In genomic region chr6:158803733-158804143, GRCh38 we compare ENCODE assay signal across 8 cellular contexts. TPM values are rescaled to one million over a fixed set of nuclear protein-coding genes. Genes with fewer than 3 reads are reported as not detected.
DNase-seq lines count a peak whose midpoint lies in the region; ATAC-seq, FAIRE-seq and TF ChIP-seq lines count a peak whose summit lies in the region.

No MANE protein-coding gene starts in this region.

- FAIRE-seq in keratinocyte (lab: Jason Lieb, UNC) = peak; percentile 63

- intact Hi-C loops in IMR-90 (cut with micrococcal nuclease) = no loop called here
- intact Hi-C loops in psoas muscle (cut with DNase I) = no loop called here

- no peak overlapping the region for H2BK20ac ChIP-seq in IMR-90 (ENCODE audit: low read depth, low read length)

- no peak overlapping the region for H3K18ac ChIP-seq in IMR-90 (ENCODE audit: low read depth, low read length)

- in situ Hi-C loops in IMR-90 (cut with MboI; ENCODE audit: low sequenced_read_pairs) = no loop called here

- no peak for TF ChIP-seq POLR2A in IMR-90 (IDR thresholded peaks at IDR 0.05; ENCODE audit: low read depth, low read length)

- no peak overlapping the region for H3K9ac ChIP-seq in IMR-90 (ENCODE audit: low read depth, low read length)
- H3K9ac ChIP-seq in keratinocyte (ENCODE audit: control insufficient read depth, extremely low read depth, insufficient read depth, low read length) = peak overlapping the region; percentile 48

- TF ChIP-seq RAD21 in IMR-90 (IDR thresholded peaks at IDR 0.05; ENCODE audit: low read length) = no peak

- H2BK5ac ChIP-seq in IMR-90 (ENCODE audit: low read depth, low read length, poor library complexity, severe bottlenecking) = no peak overlapping the region

- DNase-seq in GF-D8 (lab: John Stamatoyannopoulos, UW) = peak; percentile 56
- DNase-seq in IMR-90 = no peak
- peak; percentile 80 for DNase-seq in activated CD8-positive, alpha-beta T cell treated with anti-CD3 and anti-CD28 coated beads, Interleukin-2, amount 10 ng/mL, durations not matched to agents 7 days and 5 days
- no peak for DNase-seq in keratinocyte (ENCODE audit: low read depth, low spot score)
- DNase-seq in psoas muscle = no peak
- DNase-seq in NCI-H1105 (lab: John Stamatoyannopoulos, UW) = no peak
- no peak for DNase-seq in NCI-H1092 treated with DMSO at 0.1 percent for 48 hours (lab: John Stamatoyannopoulos, UW)

- peak overlapping the region; percentile 83 for H3K27ac Mint-ChIP-seq in activated CD8-positive, alpha-beta T cell treated with anti-CD3 and anti-CD28 coated beads, Interleukin-2, amount 10 ng/mL, durations not matched to agents 7 days and 5 days

- H2BK15ac ChIP-seq in IMR-90 (ENCODE audit: low read depth, low read length) = no peak overlapping the region

- no CpG with 5 or more reads among the region's 5 CpGs for WGBS in IMR-90 (ENCODE audit: extremely low coverage in 2 of 2, insufficient read length in 1 of 2), 2 experiments
- 53 to 68% (median 60%) methylated on average over 5 of the region's 5 CpGs for WGBS in psoas muscle, 3 donors

- peak overlapping the region; percentile 69 for H3K4me2 ChIP-seq in IMR-90 (ENCODE audit: low read depth, low read length)
- peak overlapping the region; percentile 77 for H3K4me2 ChIP-seq in keratinocyte (ENCODE audit: control insufficient read depth, extremely low read depth, insufficient read depth, low read depth, low read length)

- POLR2A ChIA-PET in IMR-90 (lab: Charles Lee; ENCODE audit: unreplicated experiment) = no interaction called here
- POLR2A ChIA-PET in activated CD8-positive, alpha-beta T cell treated with anti-CD3 and anti-CD28 coated beads, Interleukin-2, amount 10 ng/mL, durations not matched to agents 7 days and 5 days (lab: Charles Lee) = interaction anchor here (0.6 to 1.4 kb wide), 6 partner anchors 9 to 253 kb away, joined by 3 to 9 read pairs (median 4); no protein-coding TSS in a partner anchor

- no peak overlapping the region for H3K27ac ChIP-seq in IMR-90 (ENCODE audit: insufficient read depth, low read length)
- H3K27ac ChIP-seq in keratinocyte (ENCODE audit: control insufficient read depth, insufficient read depth, low read length) = peak overlapping the region; percentile 48
- no peak overlapping the region for H3K27ac ChIP-seq in psoas muscle

- H3K4me3 Mint-ChIP-seq in activated CD8-positive, alpha-beta T cell treated with anti-CD3 and anti-CD28 coated beads, Interleukin-2, amount 10 ng/mL, durations not matched to agents 7 days and 5 days = peak overlapping the region; percentile 59

- CTCF ChIA-PET in IMR-90 (lab: Yijun Ruan, JAX) = interaction anchor here (0.9 kb wide), 1 partner anchor 589 kb away, joined by 3 read pairs; no protein-coding TSS in a partner anchor
- CTCF ChIA-PET in activated CD8-positive, alpha-beta T cell treated with anti-CD3 and anti-CD28 coated beads, Interleukin-2, amount 10 ng/mL, durations not matched to agents 7 days and 5 days (lab: Charles Lee) = interaction anchor here (0.7 to 1.6 kb wide), 8 partner anchors 9 to 346 kb away, joined by 3 to 9 read pairs (median 4); no protein-coding TSS in a partner anchor

- H4K20me1 ChIP-seq in IMR-90 (ENCODE audit: insufficient read depth, low read length) (peaks cover 22% of the 10 kb centered on the region), keratinocyte (ENCODE audit: control insufficient read depth, extremely low read depth, insufficient read depth, low read length) (peaks cover 51% of the 10 kb centered on the region)

- peak overlapping the region; percentile 3; the same call in 1 of the 2 replicates for H3K14ac ChIP-seq in IMR-90 (replicated peaks; ENCODE audit: low read depth, low read length)

- peaks cover 12% of the 10 kb centered on the region for H3K4me1 ChIP-seq in IMR-90 (ENCODE audit: control insufficient read depth, insufficient read depth, low read length)
- H3K4me1 ChIP-seq in keratinocyte (ENCODE audit: control insufficient read depth, extremely low read depth, insufficient read depth, low read length) = peaks cover 67% of the 10 kb centered on the region
- H3K4me1 ChIP-seq in psoas muscle = peaks cover 9% of the 10 kb centered on the region

- H3K79me1 ChIP-seq in IMR-90 (ENCODE audit: low read depth in 1 of 2, low read length in 2 of 2) = peaks cover 39 to 59% of the 10 kb centered on the region in 2 experiments

- H3K4me3 ChIP-seq in IMR-90 (ENCODE audit: insufficient read depth, low read depth, low read length) = no peak overlapping the region
- peak overlapping the region in 2 of 3 experiments; percentile 7 to 21 for H3K4me3 ChIP-seq in keratinocyte (ENCODE audit: control insufficient read depth in 2 of 3, extremely low read depth in 1 of 3, insufficient read depth in 2 of 3, low read depth in 1 of 3, low read length in 3 of 3)
- H3K4me3 ChIP-seq in psoas muscle = no peak overlapping the region

- TF ChIP-seq CTCF in IMR-90 (conservative IDR thresholded peaks at IDR 0.05; ENCODE audit: low read depth, low read length) (no peak), keratinocyte (optimal IDR thresholded peaks at IDR 0.05 in 1 of 3, IDR thresholded peaks at IDR 0.05 in 1 of 3, conservative IDR thresholded peaks at IDR 0.05 in 1 of 3; ENCODE audit: extremely low read depth in 1 of 3, insufficient read depth in 2 of 3, low read length in 3 of 3) (no peak), psoas muscle (IDR thresholded peaks at IDR 0.05) (no peak)

- H3K9me3 ChIP-seq in IMR-90 (ENCODE audit: control insufficient read depth, insufficient read depth, low read length) = no peaks in the 10 kb centered on the region
- H3K9me3 ChIP-seq in keratinocyte (ENCODE audit: control insufficient read depth, low read depth, low read length) = no peaks in the 10 kb centered on the region
- no peaks in the 10 kb centered on the region for H3K9me3 ChIP-seq in psoas muscle

- no peak overlapping the region for H4K5ac ChIP-seq in IMR-90 (ENCODE audit: low read depth, low read length)

- H2AK5ac ChIP-seq in IMR-90 (ENCODE audit: low read depth, low read length) = no peak overlapping the region

- no peaks in the 10 kb centered on the region for H3K27me3 ChIP-seq in IMR-90 (ENCODE audit: control insufficient read depth, insufficient read depth, low read length)
- H3K27me3 ChIP-seq in keratinocyte (ENCODE audit: control insufficient read depth, extremely low read depth, insufficient read depth, low read length) = no peaks in the 10 kb centered on the region
- no peaks in the 10 kb centered on the region for H3K27me3 ChIP-seq in psoas muscle (ENCODE audit: insufficient read depth in 3 of 3, low read length in 2 of 3)

- no peak overlapping the region for H2BK120ac ChIP-seq in IMR-90 (ENCODE audit: low read depth, low read length)

- H3K79me2 ChIP-seq in keratinocyte (ENCODE audit: control insufficient read depth, insufficient read depth, low read length) = peaks cover 95% of the 10 kb centered on the region

- no peak overlapping the region for H3K56ac ChIP-seq in IMR-90 (ENCODE audit: extremely low read depth, insufficient read depth, low read length)

- no peak overlapping the region for H4K91ac ChIP-seq in IMR-90 (ENCODE audit: insufficient read depth, low read depth, low read length)

- no peak overlapping the region for H3K4ac ChIP-seq in IMR-90 (ENCODE audit: low read depth, low read length)

- H4K8ac ChIP-seq in IMR-90 (ENCODE audit: low read depth in 2 of 2, low read length in 2 of 2) = peak overlapping the region in 1 of 2 experiments; percentile 41; a peak in 2 of 4 replicates

- peaks cover 5% of the 10 kb centered on the region for H3K36me3 ChIP-seq in IMR-90 (ENCODE audit: control insufficient read depth, insufficient read depth, low read length)
- H3K36me3 ChIP-seq in keratinocyte (ENCODE audit: control insufficient read depth in 2 of 2, extremely low read depth in 1 of 2, insufficient read depth in 2 of 2, low read length in 2 of 2) = peaks cover 7 to 37% of the 10 kb centered on the region in 2 experiments
- no peaks in the 10 kb centered on the region for H3K36me3 ChIP-seq in psoas muscle (ENCODE audit: insufficient read depth in 1 of 2, low read depth in 1 of 2)

- peaks cover 58% of the 10 kb centered on the region for H3K36me3 Mint-ChIP-seq in activated CD8-positive, alpha-beta T cell treated with anti-CD3 and anti-CD28 coated beads, Interleukin-2, amount 10 ng/mL, durations not matched to agents 7 days and 5 days (ENCODE audit: low read depth)

- dilution Hi-C loops in IMR-90 (cut with HindIII; ENCODE audit: low sequenced_read_pairs, unreplicated experiment) (no loop called here), keratinocyte (cut with MboI; ENCODE audit: extremely low pct_ligation_motif_present, low sequenced_read_pairs) (no loop called here)

- H3K23ac ChIP-seq in IMR-90 (ENCODE audit: low read depth, low read length) = peak overlapping the region; percentile 44; the same call in 1 of the 2 replicates

- H2AK9ac ChIP-seq in IMR-90 (replicated peaks; ENCODE audit: low read depth, low read length, poor library complexity) = no peak overlapping the region

- H2AFZ ChIP-seq in IMR-90 (replicated peaks; ENCODE audit: low read length, poor library complexity) (no peak overlapping the region), keratinocyte (ENCODE audit: control insufficient read depth, low read length) (no peak overlapping the region)

- BruUV-seq in IMR-90 (replicated peaks; lab: Mats Ljungman, UMichigan) = no TSS peak

- H3K27me3 Mint-ChIP-seq in activated CD8-positive, alpha-beta T cell treated with anti-CD3 and anti-CD28 coated beads, Interleukin-2, amount 10 ng/mL, durations not matched to agents 7 days and 5 days (ENCODE audit: low read depth) = no peaks in the 10 kb centered on the region

- peaks cover 13% of the 10 kb centered on the region for H3K9me1 ChIP-seq in IMR-90 (ENCODE audit: insufficient read depth, low read length)
- peaks cover 9% of the 10 kb centered on the region for H3K9me1 ChIP-seq in keratinocyte (ENCODE audit: control insufficient read depth, extremely low read depth, insufficient read depth, low read length)

- peak; percentile 49 for ATAC-seq in GM19467 (IDR thresholded peaks at IDR 0.05; ENCODE audit: unreplicated experiment)
- peak; percentile 54; the same call in 1 of the 2 replicates for ATAC-seq in IMR-90 (ENCODE audit: low read depth)
- ATAC-seq in activated CD8-positive, alpha-beta T cell treated with anti-CD3 and anti-CD28 coated beads, Interleukin-2, amount 10 ng/mL, durations not matched to agents 7 days and 5 days = peak; percentile 72
- no peak for ATAC-seq in psoas muscle

- no peaks in the 10 kb centered on the region for H3K9me3 Mint-ChIP-seq in activated CD8-positive, alpha-beta T cell treated with anti-CD3 and anti-CD28 coated beads, Interleukin-2, amount 10 ng/mL, durations not matched to agents 7 days and 5 days (ENCODE audit: insufficient read depth)

- peaks cover 87% of the 10 kb centered on the region for H3K4me1 Mint-ChIP-seq in activated CD8-positive, alpha-beta T cell treated with anti-CD3 and anti-CD28 coated beads, Interleukin-2, amount 10 ng/mL, durations not matched to agents 7 days and 5 days (ENCODE audit: low read depth)

RNA-seq across cellular contexts. Expression of gene EZR, which starts 15.4 kb away (rescaled TPM):
- 145 and 179 TPM in 2 replicates for total RNA-seq in IMR-90 (2012; rRNA removed)
- polyA plus RNA-seq in IMR-90 (2012; rRNA removed) = 83.8 and 87.6 TPM in 2 replicates
- polyA plus RNA-seq in IMR-90 (2012; cell fraction: cytosol; rRNA removed) = 48.4 and 65.5 TPM in 2 replicates
- polyA plus RNA-seq in IMR-90 (2012; cell fraction: nucleus; rRNA removed; ENCODE audit: low replicate concordance) = 47.4 and 74.1 TPM in 2 replicates
- total RNA-seq in activated CD8-positive, alpha-beta T cell treated with anti-CD3 and anti-CD28 coated beads, Interleukin-2, amount 10 ng/mL, durations not matched to agents 7 days and 5 days = 100 to 1,000 TPM; 177 to 180 TPM
- polyA plus RNA-seq in keratinocyte = 261 to 315 TPM (median 277 TPM) in 3 replicates
- polyA plus RNA-seq in keratinocyte (2011; ENCODE audit: low read depth) = 132 TPM
- polyA plus RNA-seq in keratinocyte (2011; cell fraction: cytosol; rRNA removed) = 255 and 263 TPM in 2 replicates
- 396 and 431 TPM in 2 replicates for polyA plus RNA-seq in keratinocyte (2011; cell fraction: nucleus; rRNA removed)
- polyA plus RNA-seq in keratinocyte (2012; ENCODE audit: low replicate concordance) = 252 and 297 TPM in 2 replicates
- 201 to 226 TPM (median 219 TPM) in 3 replicates for polyA minus RNA-seq in keratinocyte
- 188 TPM for polyA minus RNA-seq in keratinocyte (2011; cell fraction: cytosol; rRNA and poly(A)+ RNA removed)
- 136 and 235 TPM in 2 replicates for polyA minus RNA-seq in keratinocyte (2011; cell fraction: nucleus; rRNA and poly(A)+ RNA removed)
- total RNA-seq in psoas muscle = 10 to 100 TPM; 25.9 to 61.7 (median 33.3) TPM
- 10 to 100 TPM; 19.1 to 32.5 (median 30.9) TPM for polyA plus RNA-seq in psoas muscle

Comparison
In these comparisons a context has a peak if more than half of its experiments do, and no peak if none do; other contexts are left out.
1. DNase-seq: peak in GF-D8 (single experiment) and activated CD8-positive, alpha-beta T cell treated with anti-CD3 and anti-CD28 coated beads, Interleukin-2, amount 10 ng/mL, durations not matched to agents 7 days and 5 days (single experiment); none in IMR-90 (single experiment), keratinocyte (single experiment), psoas muscle (0 of 2), NCI-H1105 (single experiment) and NCI-H1092 treated with DMSO at 0.1 percent for 48 hours (single experiment).
2. ATAC-seq: peak in GM19467 (single experiment), IMR-90 (single experiment) and activated CD8-positive, alpha-beta T cell treated with anti-CD3 and anti-CD28 coated beads, Interleukin-2, amount 10 ng/mL, durations not matched to agents 7 days and 5 days (single experiment); none in psoas muscle (0 of 4).
3. H3K4me3 ChIP-seq: peak in keratinocyte (2 of 3); none in IMR-90 (single experiment) and psoas muscle (single experiment).